Comparison of ENCODE assay signal across 9 cellular contexts in genomic region chr20:18202966-18203365, GRCh38.
"Had no signal": no experiment of that assay in that cellular context is flagged by ENCODE, and none has a peak within 500 bp of the region (broad histone marks: within the 10 kb centered on the region; RNA-seq: fewer than 3 reads in every experiment).

No MANE protein-coding gene starts in this region.

- DNase-seq: GM23248, GOT3, H7, HFFc6, IMR-90 had no signal

- FAIRE-seq: K562 had no signal

- H3K4me1 ChIP-seq: HAP-1 had no signal

- H2AFZ ChIP-seq: GM23248 had no signal

- H3K4me3 Mint-ChIP-seq: HFFc6 had no signal

- H3K27ac ChIP-seq: GM23248, HL-60 had no signal

- ATAC-seq: HCT116, K562 had no signal

- H3K9ac ChIP-seq: GM23248 had no signal

- H3K36me3 ChIP-seq: HAP-1 had no signal

- H3K4me3 ChIP-seq: GM23248, HAP-1, K562 had no signal

- H3K27ac Mint-ChIP-seq: HFFc6 had no signal

- H3K9me3 ChIP-seq: HAP-1 had no signal
